Comparison of ENCODE assay signal across 30 cellular contexts in the genomic region with DNA sequence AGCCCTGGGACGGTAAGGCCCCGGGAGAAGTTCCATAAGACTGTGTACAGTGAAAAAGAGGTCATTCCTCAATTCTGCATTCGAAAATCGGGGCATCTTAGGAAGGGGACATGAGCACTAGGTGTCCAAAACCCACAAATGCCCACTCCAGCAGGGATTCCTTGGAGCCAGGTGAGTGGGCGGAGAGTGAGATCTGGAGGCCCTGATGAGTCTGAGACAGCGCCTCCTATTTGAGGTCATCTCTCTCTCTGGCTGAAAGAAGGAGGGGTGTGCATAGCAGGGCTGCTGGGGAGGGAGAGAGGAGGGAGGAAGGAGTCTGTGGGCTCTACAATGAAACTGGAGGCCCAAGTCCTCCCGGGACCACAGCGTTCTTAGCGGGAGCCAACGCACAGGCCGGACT. TPM values are rescaled to one million over a fixed set of nuclear protein-coding genes. Genes with fewer than 3 reads are reported as not detected.
DNase-seq lines count a peak whose midpoint lies in the region; ATAC-seq and TF ChIP-seq lines count a peak whose summit lies in the region.
"Had no signal": no experiment of that assay in that cellular context is flagged by ENCODE, and none has a peak within 500 bp of the region (broad histone marks: within the 10 kb centered on the region; RNA-seq: fewer than 3 reads in every experiment).

No MANE protein-coding gene starts in this region.

- POLR2A ChIA-PET in WTC11 (lab: Charles Lee), result no interaction called here

- no peaks in the 10 kb centered on the region for H3K27me3 ChIP-seq in transverse colon
- H3K27me3 ChIP-seq: colonic mucosa had no signal

- no peaks in the 10 kb centered on the region; the same call in 1 of the 2 replicates for H3K27me3 Mint-ChIP-seq in WTC11 (ENCODE audit: low read depth)

- peak overlapping the region; percentile 48; the same call in 1 of the 2 replicates for H3K27ac Mint-ChIP-seq in WTC11
- H3K27ac Mint-ChIP-seq: activated CD4-positive, alpha-beta T cell treated with anti-CD3 and anti-CD28 coated beads for 36 hours; activated naive CD8-positive, alpha-beta T cell; CD4-positive, CD25-positive, alpha-beta regulatory T cell; naive thymus-derived CD8-positive, alpha-beta T cell; T-helper 1 cell treated with Interleukin-12 subunit alpha and Interleukin-12 subunit beta and Interleukin-4 antibody, amounts not matched to agents 30 μg/mL and 1 μg/mL, for 36 hours had no signal

- no peaks in the 10 kb centered on the region for H3K9me3 ChIP-seq in transverse colon
- H3K9me3 ChIP-seq: colonic mucosa, SK-N-SH, spleen had no signal

- no peak for TF ChIP-seq POLR2A in transverse colon (IDR thresholded peaks at IDR 0.05)

- ATAC-seq in WTC11 (peak; percentile 41), left lobe of liver (no peak)
- ATAC-seq: activated CD4-positive, alpha-beta T cell treated with anti-CD3 and anti-CD28 coated beads for 36 hours; naive thymus-derived CD8-positive, alpha-beta T cell had no signal

- peak; percentile 12 for DNase-seq in NCI-H2171 treated with DMSO at 0.1 percent for 48 hours (lab: John Stamatoyannopoulos, UW)
- DNase-seq in NCI-H2171 (lab: John Stamatoyannopoulos, UW), result no peak
- DNase-seq in WTC11 (ENCODE audit: low spot score), result no peak
- DNase-seq in left lobe of liver (ENCODE audit: low spot score), result peak; percentile 11
- DNase-seq in transverse colon, result no peak
- no peak for DNase-seq in NCI-H1436 (lab: John Stamatoyannopoulos, UW)
- DNase-seq in DMS 273 (lab: John Stamatoyannopoulos, UW; ENCODE audit: unreplicated experiment), result no peak
- no peak for DNase-seq in NCI-H82 (lab: John Stamatoyannopoulos, UW)
- DNase-seq: activated CD4-positive, alpha-beta T cell treated with anti-CD3 and anti-CD28 coated beads for 36 hours; activated T-cell treated with anti-CD3 and anti-CD28 coated beads for 4 hours; anterior cingulate cortex; CD4-positive, CD25-positive, alpha-beta regulatory T cell; colonic mucosa; DMS 273 treated with DMSO at 0.1 percent for 48 hours; effector memory CD4-positive, alpha-beta T cell; EL; foreskin fibroblast; GOT3; KBM-7; midbrain; naive thymus-derived CD8-positive, alpha-beta T cell; NCI-H2081; occipital lobe; SK-N-SH; spleen; stimulated activated CD4-positive, alpha-beta T cell treated with anti-CD3 and anti-CD28 coated beads, Interleukin-4, amount 100 ng/mL, for 1 hour had no signal

- intact Hi-C loops in transverse colon (cut with DNase I; ENCODE audit: low total_unique reads), result no loop called here

- TF ChIP-seq CTCF in WTC11 (IDR thresholded peaks at IDR 0.05) (no peak), transverse colon (IDR thresholded peaks at IDR 0.05) (no peak)

- H3K36me3 ChIP-seq in transverse colon, result no peaks in the 10 kb centered on the region
- H3K36me3 ChIP-seq: colonic mucosa, spleen had no signal

- H3K9me3 Mint-ChIP-seq in WTC11, result no peaks in the 10 kb centered on the region
- H3K9me3 Mint-ChIP-seq: CD4-positive, CD25-positive, alpha-beta regulatory T cell; naive thymus-derived CD8-positive, alpha-beta T cell; T-helper 1 cell treated with Interleukin-12 subunit alpha and Interleukin-12 subunit beta and Interleukin-4 antibody, amounts not matched to agents 30 μg/mL and 1 μg/mL, for 36 hours had no signal

- in situ Hi-C loops in transverse colon (cut with MboI; ENCODE audit: low pct_ligation_motif_present in 1 of 4, low pct_unique_long_range_greater_than_20kb in 1 of 4, low sequenced_read_pairs in 3 of 4), result loop anchor here in 3 of 4 donors (10.0 kb wide), 2 partner anchors 239 to 299 kb away; no protein-coding TSS in a partner anchor

- H3K4me1 Mint-ChIP-seq in WTC11, result peaks cover 70% of the 10 kb centered on the region
- H3K4me1 Mint-ChIP-seq: activated CD4-positive, alpha-beta T cell treated with anti-CD3 and anti-CD28 coated beads for 36 hours; CD4-positive, CD25-positive, alpha-beta regulatory T cell; naive thymus-derived CD8-positive, alpha-beta T cell had no signal

- H3K4me3 ChIP-seq in transverse colon, result no peak overlapping the region
- H3K4me3 ChIP-seq: colonic mucosa, spleen had no signal

- H3K4me1 ChIP-seq in transverse colon, result peaks cover 4 to 8% (median 5%) of the 10 kb centered on the region in 4 donors
- H3K4me1 ChIP-seq: colonic mucosa, spleen had no signal

- TF ChIP-seq EP300 in transverse colon (IDR thresholded peaks at IDR 0.05; ENCODE audit: low read depth), result no peak

- H3K27ac ChIP-seq in transverse colon, result peak overlapping the region in 3 of 4 donors; percentile 46 to 69 (median 62)
- H3K27ac ChIP-seq: 22Rv1, colonic mucosa, RWPE1, spleen had no signal

- H3K4me3 Mint-ChIP-seq in WTC11, result no peak overlapping the region
- H3K4me3 Mint-ChIP-seq: activated CD4-positive, alpha-beta T cell treated with anti-CD3 and anti-CD28 coated beads for 36 hours; activated naive CD8-positive, alpha-beta T cell; CD4-positive, CD25-positive, alpha-beta regulatory T cell; naive thymus-derived CD8-positive, alpha-beta T cell; T-helper 1 cell treated with Interleukin-12 subunit alpha and Interleukin-12 subunit beta and Interleukin-4 antibody, amounts not matched to agents 30 μg/mL and 1 μg/mL, for 36 hours had no signal

- WGBS in transverse colon (ENCODE audit: low coverage in 1 of 2), 2 donors, result 83 to 89% methylated on average over 4 to 11 of the region's 11 CpGs

- H3K36me3 Mint-ChIP-seq in WTC11, result no peaks in the 10 kb centered on the region
- H3K36me3 Mint-ChIP-seq: activated naive CD8-positive, alpha-beta T cell; CD4-positive, CD25-positive, alpha-beta regulatory T cell; naive thymus-derived CD8-positive, alpha-beta T cell had no signal

- CTCF ChIA-PET in WTC11 (lab: Charles Lee), result interaction anchor here (0.7 to 2.6 kb wide), 2 partner anchors 9 to 35 kb away, joined by 3 to 12 read pairs; no protein-coding TSS in a partner anchor

TF ChIP-seq in WTC11, 78 proteins besides CTCF, POLR2A, EP300 and RAD21:
- TF ChIP-seq, protein P1, sequence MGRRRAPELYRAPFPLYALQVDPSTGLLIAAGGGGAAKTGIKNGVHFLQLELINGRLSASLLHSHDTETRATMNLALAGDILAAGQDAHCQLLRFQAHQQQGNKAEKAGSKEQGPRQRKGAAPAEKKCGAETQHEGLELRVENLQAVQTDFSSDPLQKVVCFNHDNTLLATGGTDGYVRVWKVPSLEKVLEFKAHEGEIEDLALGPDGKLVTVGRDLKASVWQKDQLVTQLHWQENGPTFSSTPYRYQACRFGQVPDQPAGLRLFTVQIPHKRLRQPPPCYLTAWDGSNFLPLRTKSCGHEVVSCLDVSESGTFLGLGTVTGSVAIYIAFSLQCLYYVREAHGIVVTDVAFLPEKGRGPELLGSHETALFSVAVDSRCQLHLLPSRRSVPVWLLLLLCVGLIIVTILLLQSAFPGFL (CRISPR knock-in tag; IDR thresholded peaks at IDR 0.05; ENCODE audit: borderline replicate concordance), result no peak
- TF ChIP-seq CREB1 (CRISPR knock-in tag; IDR thresholded peaks at IDR 0.05) (no peak), FOXK1 (CRISPR knock-in tag; IDR thresholded peaks at IDR 0.05) (no peak), NFATC4 (CRISPR knock-in tag; IDR thresholded peaks at IDR 0.05) (no peak), RORB (CRISPR knock-in tag; IDR thresholded peaks at IDR 0.05) (no peak), JAZF1 (CRISPR knock-in tag; IDR thresholded peaks at IDR 0.05) (no peak), NR2C2 (CRISPR knock-in tag; IDR thresholded peaks at IDR 0.05) (no peak), TEAD4 (CRISPR knock-in tag; IDR thresholded peaks at IDR 0.05) (no peak), SMAD3 (CRISPR knock-in tag; IDR thresholded peaks at IDR 0.05; ENCODE audit: borderline replicate concordance) (no peak), CREM (CRISPR knock-in tag; IDR thresholded peaks at IDR 0.05) (no peak), GRHL2 (CRISPR knock-in tag; IDR thresholded peaks at IDR 0.05; ENCODE audit: insufficient replicate concordance, severe bottlenecking) (no peak)
- TF ChIP-seq, protein P2, sequence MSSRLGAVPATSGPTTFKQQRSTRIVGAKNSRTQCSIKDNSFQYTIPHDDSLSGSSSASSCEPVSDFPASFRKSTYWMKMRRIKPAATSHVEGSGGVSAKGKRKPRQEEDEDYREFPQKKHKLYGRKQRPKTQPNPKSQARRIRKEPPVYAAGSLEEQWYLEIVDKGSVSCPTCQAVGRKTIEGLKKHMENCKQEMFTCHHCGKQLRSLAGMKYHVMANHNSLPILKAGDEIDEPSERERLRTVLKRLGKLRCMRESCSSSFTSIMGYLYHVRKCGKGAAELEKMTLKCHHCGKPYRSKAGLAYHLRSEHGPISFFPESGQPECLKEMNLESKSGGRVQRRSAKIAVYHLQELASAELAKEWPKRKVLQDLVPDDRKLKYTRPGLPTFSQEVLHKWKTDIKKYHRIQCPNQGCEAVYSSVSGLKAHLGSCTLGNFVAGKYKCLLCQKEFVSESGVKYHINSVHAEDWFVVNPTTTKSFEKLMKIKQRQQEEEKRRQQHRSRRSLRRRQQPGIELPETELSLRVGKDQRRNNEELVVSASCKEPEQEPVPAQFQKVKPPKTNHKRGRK (CRISPR knock-in tag; IDR thresholded peaks at IDR 0.05; ENCODE audit: borderline replicate concordance), result no peak

RNA-seq across cellular contexts. Expression of a gene that starts 38.1 kb away (rescaled TPM):
- total RNA-seq in WTC11 (2021), result 14.9 to 17.2 TPM (median 14.9 TPM) in 3 replicates
- 18.8 TPM for total RNA-seq in left lobe of liver
- 10 to 100 TPM in 3 of 4 donors, 1 to 10 TPM in 1; 6.7 to 20.6 (median 19.6) TPM for total RNA-seq in transverse colon

RNA-seq across cellular contexts. Expression of a gene that starts 41.0 kb away (rescaled TPM):
- 370 to 421 TPM (median 382 TPM) in 3 replicates for total RNA-seq in WTC11 (2021)
- total RNA-seq in left lobe of liver, result 52.6 TPM
- 1,000 to 10,000 TPM in 2 of 4 donors, 100 to 1,000 TPM in 2; 775 to 2,480 (median 1,140) TPM for total RNA-seq in transverse colon

Comparison
In these comparisons a context has a peak if more than half of its experiments do, and no peak if none do; other contexts are left out.
1. DNase-seq: peak in NCI-H2171 treated with DMSO at 0.1 percent for 48 hours (single experiment) and left lobe of liver (single experiment); none in NCI-H2171 (single experiment), WTC11 (single experiment), transverse colon (single experiment), NCI-H1436 (single experiment), DMS 273 (single experiment) and NCI-H82 (single experiment).